In genomic region chr7:151400626-151401315, GRCh38 we compare ENCODE assay signal across 11 cellular contexts. TPM values are rescaled to one million over a fixed set of nuclear protein-coding genes. Genes with fewer than 3 reads are reported as not detected.
DNase-seq lines count a peak whose midpoint lies in the region; ATAC-seq and TF ChIP-seq lines count a peak whose summit lies in the region.
"Had no signal": no experiment of that assay in that cellular context is flagged by ENCODE, and none has a peak within 500 bp of the region (broad histone marks: within the 10 kb centered on the region; RNA-seq: fewer than 3 reads in every experiment).

No MANE protein-coding gene starts in this region.

- no peaks in the 10 kb centered on the region for H3K9me2 ChIP-seq in MM.1S (replicated peaks; ENCODE audit: insufficient read depth, low read length)

- H3K4me2 ChIP-seq in MM.1S (ENCODE audit: low read depth, low read length), result no peak overlapping the region
- peak overlapping the region; percentile 23 for H3K4me2 ChIP-seq in parathyroid adenoma (ENCODE audit: low read length)

- H2AFZ ChIP-seq in MM.1S (ENCODE audit: low read length), result no peak overlapping the region
- H2AFZ ChIP-seq in parathyroid adenoma, result no peak overlapping the region

- H3K4me3 ChIP-seq in H7 (ENCODE audit: insufficient read depth, low read depth, low read length) (no peak overlapping the region), MM.1S (ENCODE audit: low read length) (no peak overlapping the region), parathyroid adenoma (ENCODE audit: low read depth, low read length) (no peak overlapping the region)

- no peaks in the 10 kb centered on the region for H4K20me1 ChIP-seq in MM.1S (ENCODE audit: insufficient read depth, low read length)

- peaks cover 4% of the 10 kb centered on the region for H3K36me3 ChIP-seq in H7 (replicated peaks; ENCODE audit: control insufficient read depth, insufficient read depth, low read length)
- no peaks in the 10 kb centered on the region for H3K36me3 ChIP-seq in MM.1S (replicated peaks; ENCODE audit: insufficient read depth, low read length)
- H3K36me3 ChIP-seq in parathyroid adenoma (ENCODE audit: control insufficient read depth, insufficient read depth, low read length), result no peaks in the 10 kb centered on the region

- no peaks in the 10 kb centered on the region for H3F3A ChIP-seq in MM.1S (ENCODE audit: insufficient read depth, low read length)

- H3K27me3 ChIP-seq in H7 (ENCODE audit: control insufficient read depth, insufficient read depth, low read length) (no peaks in the 10 kb centered on the region), MM.1S (replicated peaks; ENCODE audit: insufficient read depth, low read length) (peaks cover 44% of the 10 kb centered on the region), parathyroid adenoma (ENCODE audit: control insufficient read depth, insufficient read depth, low read length) (no peaks in the 10 kb centered on the region)

- no peak overlapping the region for H3K9ac ChIP-seq in MM.1S (ENCODE audit: low read length)
- H3K9ac ChIP-seq in parathyroid adenoma, result no peak overlapping the region

- DNase-seq in H7 (peak; percentile 77), MM.1S (peak; percentile 40), glomerular visceral epithelial cell (ENCODE audit: extremely low spot score) (no peak), epidermal melanocyte (ENCODE audit: insufficient read length, low spot score) (no peak), 8988T (no peak)
- DNase-seq: anterior cingulate cortex had no signal

- peak; percentile 78 for ATAC-seq in GM18867 (IDR thresholded peaks at IDR 0.05; ENCODE audit: unreplicated experiment)

- no peaks in the 10 kb centered on the region for H3K79me2 ChIP-seq in MM.1S (ENCODE audit: low read length)
- peaks cover 32% of the 10 kb centered on the region for H3K79me2 ChIP-seq in parathyroid adenoma

- H3K27ac ChIP-seq in MM.1S (ENCODE audit: low read length), result no peak overlapping the region
- no peak overlapping the region for H3K27ac ChIP-seq in parathyroid adenoma

- H3K4me1 ChIP-seq in MM.1S (ENCODE audit: low read length) (0 out of 2 replicates have a peak, but pooled peaks cover 2% of the 10 kb centered on the region), parathyroid adenoma (peaks cover 56% of the 10 kb centered on the region)

- H3K9me3 ChIP-seq in MM.1S (replicated peaks; ENCODE audit: insufficient read depth, low read length), result no peaks in the 10 kb centered on the region
- no peaks in the 10 kb centered on the region for H3K9me3 ChIP-seq in parathyroid adenoma (ENCODE audit: control insufficient read depth, low read length)

- TF ChIP-seq CTCF in MM.1S (IDR thresholded peaks at IDR 0.05; ENCODE audit: low read length) (no peak), parathyroid adenoma (IDR thresholded peaks at IDR 0.05) (no peak)

RNA-seq across cellular contexts. Expression of gene WDR86, which starts 9.1 kb away (rescaled TPM):
- total RNA-seq in H7 (2014; rRNA removed; shearing (Covaris generic)), result 40.6 and 40.8 TPM in 2 replicates
- total RNA-seq: lung microvascular endothelial cell, NCI-H460 had no signal

RNA-seq across cellular contexts. Expression of gene CRYGN, which starts 39.2 kb away (rescaled TPM):
- total RNA-seq in H7 (2014; rRNA removed; shearing (Covaris generic)), result 1.2 and 2.2 TPM in 2 replicates
- total RNA-seq: lung microvascular endothelial cell, skeletal muscle tissue had no signal

RNA-seq across cellular contexts. Expression of gene NUB1, which starts 59.2 kb away (rescaled TPM):
- 22.7 and 35.3 TPM in 2 replicates for total RNA-seq in H7 (2014; rRNA removed; shearing (Covaris generic))

Comparison
In these comparisons a context has a peak if more than half of its experiments do, and no peak if none do; other contexts are left out.
1. DNase-seq: peak in H7 (single experiment) and MM.1S (single experiment); none in glomerular visceral epithelial cell (single experiment), epidermal melanocyte (single experiment) and 8988T (single experiment).